ENCODE assay signal across 8 cellular contexts in genomic region chr7:28408105-28408973, GRCh38. TPM values are rescaled to one million over a fixed set of nuclear protein-coding genes. Genes with fewer than 3 reads are reported as not detected.
DNase-seq lines count a peak whose midpoint lies in the region; ATAC-seq and TF ChIP-seq lines count a peak whose summit lies in the region.

No MANE protein-coding gene starts in this region.

- H3K36me3 Mint-ChIP-seq in WTC11 (no peaks in the 10 kb centered on the region), progenitor cell of endocrine pancreas (ENCODE audit: insufficient read depth) (no peaks in the 10 kb centered on the region)

- POLR2A ChIA-PET in WTC11 (lab: Charles Lee): interaction anchor here (0.7 kb wide), 1 partner anchor 8 kb away, joined by 3 read pairs; no protein-coding TSS in a partner anchor

- peak overlapping the region; percentile 88 for H3K4me3 ChIP-seq in left ventricle myocardium inferior

- H3K4me1 Mint-ChIP-seq in WTC11 (peaks cover 21% of the 10 kb centered on the region), progenitor cell of endocrine pancreas (ENCODE audit: low read depth) (peaks cover 13% of the 10 kb centered on the region)

- H3K27ac Mint-ChIP-seq in WTC11: no peak overlapping the region
- H3K27ac Mint-ChIP-seq in progenitor cell of endocrine pancreas: peak overlapping the region; percentile 85

- peaks cover 84% of the 10 kb centered on the region for H3K27me3 Mint-ChIP-seq in WTC11 (ENCODE audit: low read depth)
- H3K27me3 Mint-ChIP-seq in progenitor cell of endocrine pancreas: peaks cover 87% of the 10 kb centered on the region

- TF ChIP-seq CTCF in WTC11 (IDR thresholded peaks at IDR 0.05) (no peak), left ventricle myocardium inferior (IDR thresholded peaks at IDR 0.05; ENCODE audit: borderline replicate concordance) (no peak), progenitor cell of endocrine pancreas (IDR thresholded peaks at IDR 0.05; ENCODE audit: unreplicated experiment) (no peak)

- H3K4me3 Mint-ChIP-seq in WTC11: peak overlapping the region; percentile 95
- H3K4me3 Mint-ChIP-seq in progenitor cell of endocrine pancreas (ENCODE audit: low read depth): peak overlapping the region; percentile 63

- no peaks in the 10 kb centered on the region for H3K36me3 ChIP-seq in ES-I3 (ENCODE audit: insufficient read depth, low read length)
- H3K36me3 ChIP-seq in left ventricle myocardium inferior: no peaks in the 10 kb centered on the region

- H3K27ac ChIP-seq in left ventricle myocardium inferior (replicated peaks): peak overlapping the region; percentile 92

- no peaks in the 10 kb centered on the region for H3K27me3 ChIP-seq in left ventricle myocardium inferior (ENCODE audit: low read depth)

- H3K9me3 ChIP-seq in ES-I3 (ENCODE audit: control insufficient read depth, insufficient read depth, low read length): no peaks in the 10 kb centered on the region
- H3K9me3 ChIP-seq in left ventricle myocardium inferior (replicated peaks): no peaks in the 10 kb centered on the region

- DNase-seq in WTC11 (ENCODE audit: low spot score): peak; percentile 51
- peak; percentile 50 for DNase-seq in left ventricle myocardium inferior
- DNase-seq in progenitor cell of endocrine pancreas (ENCODE audit: low spot score, unreplicated experiment): no peak
- DNase-seq in OCI-M2 (lab: John Stamatoyannopoulos, UW; ENCODE audit: unreplicated experiment): no peak
- no peak for DNase-seq in mesenteric fat pad (ENCODE audit: low spot score)

- peak overlapping the region; percentile 46; the same call in 1 of the 2 replicates for H3K9ac ChIP-seq in ES-I3 (ENCODE audit: low read depth, low read length)

- ATAC-seq in WTC11: peak; percentile 42
- no peak for ATAC-seq in GM21619 (IDR thresholded peaks at IDR 0.05; ENCODE audit: unreplicated experiment)
- ATAC-seq in HG03520 (IDR thresholded peaks at IDR 0.05; ENCODE audit: unreplicated experiment): no peak

- intact Hi-C loops in left ventricle myocardium inferior (cut with micrococcal nuclease): no loop called here

- H3K4me1 ChIP-seq in ES-I3 (ENCODE audit: insufficient read depth, low read length) (0 out of 2 replicates have a peak, but pooled peaks cover 9% of the 10 kb centered on the region), left ventricle myocardium inferior (peaks cover 56% of the 10 kb centered on the region)

- CTCF ChIA-PET in WTC11 (lab: Charles Lee): interaction anchor here (0.6 to 1.4 kb wide), 10 partner anchors 11 to 519 kb away, joined by 3 to 9 read pairs (median 3); no protein-coding TSS in a partner anchor

- H3K9me3 Mint-ChIP-seq in WTC11 (no peaks in the 10 kb centered on the region), progenitor cell of endocrine pancreas (ENCODE audit: low read depth) (no peaks in the 10 kb centered on the region)

TF ChIP-seq in WTC11, 78 proteins besides CTCF, POLR2A, EP300 and RAD21 (continues in another document):
- TF ChIP-seq ZNF396 (CRISPR knock-in tag; IDR thresholded peaks at IDR 0.05; ENCODE audit: borderline replicate concordance) (no peak), USF2 (CRISPR knock-in tag; IDR thresholded peaks at IDR 0.05) (peak; percentile 72), OVOL2 (CRISPR knock-in tag; IDR thresholded peaks at IDR 0.05; ENCODE audit: borderline replicate concordance) (no peak), CREB1 (CRISPR knock-in tag; IDR thresholded peaks at IDR 0.05) (no peak), ATF1 (CRISPR knock-in tag; IDR thresholded peaks at IDR 0.05) (no peak), EMX1 (CRISPR knock-in tag; IDR thresholded peaks at IDR 0.05) (no peak), ZNF416 (CRISPR knock-in tag; IDR thresholded peaks at IDR 0.05) (no peak), ARID4B (CRISPR knock-in tag; IDR thresholded peaks at IDR 0.05; ENCODE audit: borderline replicate concordance) (no peak), ZNF121 (CRISPR knock-in tag; IDR thresholded peaks at IDR 0.05) (no peak), PREB (CRISPR knock-in tag; IDR thresholded peaks at IDR 0.05; ENCODE audit: borderline replicate concordance) (no peak), IRF1 (CRISPR knock-in tag; IDR thresholded peaks at IDR 0.05) (no peak), MAX (CRISPR knock-in tag; IDR thresholded peaks at IDR 0.05) (peak; percentile 79), ZNF425 (CRISPR knock-in tag; conservative IDR thresholded peaks at IDR 0.05) (no peak)

RNA-seq across cellular contexts. Expression of gene CREB5, which starts 4.0 kb away (rescaled TPM):
- total RNA-seq in WTC11 (2021) (1.1 to 1.7 TPM (median 1.3 TPM) in 3 replicates), left ventricle myocardium inferior (9.8 TPM), progenitor cell of endocrine pancreas (4.6 and 5.4 TPM in 2 replicates), mesenteric fat pad (45.3 TPM)

Comparison
In these comparisons a context has a peak if more than half of its experiments do, and no peak if none do; other contexts are left out.
1. DNase-seq: peak in WTC11 (single experiment) and left ventricle myocardium inferior (single experiment); none in progenitor cell of endocrine pancreas (single experiment), OCI-M2 (single experiment) and mesenteric fat pad (single experiment).